19 cellular contexts compared by ENCODE assay signal in the genomic region with DNA sequence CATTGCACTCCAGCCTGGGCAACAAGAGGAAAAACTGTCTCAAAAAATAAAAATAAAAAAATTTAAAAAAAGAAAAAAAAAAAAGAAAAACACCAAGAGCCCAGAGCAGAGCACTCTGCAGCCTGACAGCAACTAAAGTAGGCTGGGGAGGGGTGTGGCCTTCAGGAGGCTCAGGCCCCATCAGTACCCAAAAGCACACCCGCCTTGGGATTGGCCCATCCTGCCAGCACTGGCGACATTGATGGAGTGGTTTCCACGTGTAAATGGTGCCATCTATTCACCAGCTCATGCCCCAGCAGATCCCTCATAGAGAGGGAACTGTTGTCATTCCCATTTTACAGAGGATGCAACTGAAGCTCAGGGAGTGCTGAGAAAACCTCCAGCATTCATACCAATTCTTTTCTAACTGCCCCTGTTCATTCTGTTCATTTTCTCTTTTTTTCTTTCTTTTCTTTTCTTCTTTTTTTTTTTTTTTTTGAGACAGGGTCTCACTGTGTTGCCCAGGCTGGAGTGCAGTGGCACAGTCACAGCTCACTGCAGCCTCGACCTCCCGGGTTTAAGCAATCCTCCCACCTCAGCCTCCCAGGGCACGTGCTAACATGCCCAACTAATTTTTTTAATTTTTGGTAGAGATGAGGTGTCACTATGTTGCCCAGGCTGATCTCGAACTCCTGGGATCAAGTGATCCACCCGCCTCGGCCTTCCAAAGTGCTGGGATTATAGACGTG.
"Had no signal": no experiment of that assay in that cellular context is flagged by ENCODE, and none has a peak within 500 bp of the region (broad histone marks: within the 10 kb centered on the region; RNA-seq: fewer than 3 reads in every experiment).

No MANE protein-coding gene starts in this region.

- H3K36me3 ChIP-seq: gastroesophageal sphincter, prostate gland, tibial nerve had no signal

- DNase-seq: activated CD4-positive, alpha-beta T cell treated with anti-CD3 and anti-CD28 coated beads for 1 hour; activated CD4-positive, alpha-beta T cell treated with anti-CD3 and anti-CD28 coated beads, Interleukin-2, amount 50 U/mL, for 4 hours; activated naive CD4-positive, alpha-beta T cell; activated T-cell treated with anti-CD3 and anti-CD28 coated beads for 4 hours; aorta; dorsolateral prefrontal cortex; erythroblast; islet precursor cell; mucosa of descending colon; natural killer cell; nucleus accumbens; small intestine; stimulated activated CD4-positive, alpha-beta T cell treated with anti-CD3 and anti-CD28 coated beads, Interleukin-4, amount 100 ng/mL, for 24 hours; stimulated activated naive CD4-positive, alpha-beta T cell treated with Interleukin-2 at 50 U/mL for 16 hours; substantia nigra had no signal

- H3K4me3 ChIP-seq: dorsolateral prefrontal cortex, gastroesophageal sphincter, mucosa of descending colon, prostate gland, tibial nerve had no signal

- ATAC-seq: gastroesophageal sphincter, left lobe of liver, mucosa of descending colon, natural killer cell had no signal

- H3K4me1 ChIP-seq: prostate gland had no signal

- H3K27ac ChIP-seq: dorsolateral prefrontal cortex, gastroesophageal sphincter, prostate gland, tibial nerve had no signal

- H3K27me3 ChIP-seq: dorsolateral prefrontal cortex, gastroesophageal sphincter, tibial nerve had no signal

- H3K9me3 ChIP-seq: gastroesophageal sphincter, mucosa of descending colon, prostate gland, tibial nerve had no signal
